13 cellular contexts compared by ENCODE assay signal in the genomic region with DNA sequence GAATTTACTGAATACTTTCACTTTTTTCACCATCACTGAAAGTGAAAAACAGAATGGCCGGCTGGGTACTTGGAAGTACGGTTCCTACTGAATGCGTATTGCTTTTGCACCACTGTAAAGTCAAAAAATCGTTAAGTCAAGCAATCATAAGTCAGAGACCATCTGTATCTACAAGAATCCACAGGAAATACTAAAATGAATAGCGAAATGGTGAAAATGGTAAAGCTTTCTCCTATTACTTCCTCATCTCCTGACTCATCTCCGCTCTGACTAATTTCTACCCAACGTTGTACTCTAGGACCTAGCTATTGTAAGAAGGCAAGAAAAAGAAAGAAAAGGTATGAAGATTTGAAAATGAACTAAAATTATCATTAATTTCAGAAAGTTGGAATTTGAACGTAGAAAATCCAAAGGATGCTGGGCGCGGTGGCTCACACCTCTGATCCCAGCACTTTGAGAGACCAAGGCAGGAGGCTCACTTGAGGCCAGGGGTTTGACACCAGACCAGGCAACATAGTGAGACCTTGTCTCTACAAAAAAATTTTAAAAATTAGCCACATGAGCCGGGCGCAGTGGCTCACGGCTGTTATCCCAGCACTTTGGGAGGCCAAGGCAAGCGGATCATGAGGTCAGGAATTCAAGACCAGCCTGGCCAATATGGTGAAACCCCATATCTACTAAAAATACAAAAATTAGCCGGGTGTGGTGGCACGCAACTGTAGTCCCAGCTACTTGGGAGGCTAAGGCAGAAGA. TPM values are rescaled to one million over a fixed set of nuclear protein-coding genes. Genes with fewer than 3 reads are reported as not detected.
A peak's percentile ranks its signal among the peaks of the same experiment; 100 is the strongest.
DNase-seq lines count a peak whose midpoint lies in the region; ATAC-seq, FAIRE-seq and TF ChIP-seq lines count a peak whose summit lies in the region.
"Had no signal": no experiment of that assay in that cellular context is flagged by ENCODE, and none has a peak within 500 bp of the region (broad histone marks: within the 10 kb centered on the region; RNA-seq: fewer than 3 reads in every experiment).

No MANE protein-coding gene starts in this region.

- TF ChIP-seq POLR2A in uterus (IDR thresholded peaks at IDR 0.05), result no peak

- no peaks in the 10 kb centered on the region for H3K9me3 ChIP-seq in CD4-positive, CD25-positive, alpha-beta regulatory T cell (ENCODE audit: control insufficient read depth in 2 of 2, low read length in 2 of 2)
- H3K9me3 ChIP-seq in SJSA1 (replicated peaks) (no peaks in the 10 kb centered on the region), uterus (no peaks in the 10 kb centered on the region)

- H3K36me3 ChIP-seq in CD4-positive, CD25-positive, alpha-beta regulatory T cell (ENCODE audit: control insufficient read depth, insufficient read depth, low read length), result no peaks in the 10 kb centered on the region
- H3K36me3 ChIP-seq in SJSA1, result no peaks in the 10 kb centered on the region
- H3K36me3 ChIP-seq in uterus, result no peaks in the 10 kb centered on the region

- peak overlapping the region; percentile 66 for H3K4me3 ChIP-seq in CD4-positive, CD25-positive, alpha-beta regulatory T cell (ENCODE audit: low read depth, low read length)
- no peak overlapping the region for H3K4me3 ChIP-seq in SJSA1
- no peak overlapping the region for H3K4me3 ChIP-seq in uterus

- peak in 1 of 3 donors; percentile 67 for DNase-seq in CD4-positive, CD25-positive, alpha-beta regulatory T cell
- DNase-seq in HCEC 1CT (peak; percentile 87), SJSA1 (ENCODE audit: low read depth in 1 of 2, low spot score in 2 of 2) (peak in 1 of 2 experiments; percentile 48), fibroblast of peridontal ligament (ENCODE audit: extremely low read depth) (peak; percentile 38), superior temporal gyrus (ENCODE audit: extremely low spot score) (no peak), D721Med (ENCODE audit: insufficient read length, low spot score) (no peak), uterus (no peak)
- no peak for DNase-seq in stimulated activated CD4-positive, alpha-beta T cell treated with anti-CD3 and anti-CD28 coated beads, Interleukin-1b, Interleukin-23, amount 100 ng/mL, for 48 hours
- DNase-seq: H7, naive B cell, NCI-H1048, SHP77 had no signal

- peaks cover 25% of the 10 kb centered on the region for H3K4me1 ChIP-seq in CD4-positive, CD25-positive, alpha-beta regulatory T cell (ENCODE audit: control insufficient read depth, insufficient read depth, low read length, poor library complexity, severe bottlenecking)
- peaks cover 67% of the 10 kb centered on the region for H3K4me1 ChIP-seq in SJSA1 (replicated peaks)
- no peaks in the 10 kb centered on the region for H3K4me1 ChIP-seq in uterus

- H3K9me3 Mint-ChIP-seq in CD4-positive, CD25-positive, alpha-beta regulatory T cell, result peaks cover 0 to 3% (median 0%) of the 10 kb centered on the region in 7 donors

- H3K27ac Mint-ChIP-seq in CD4-positive, CD25-positive, alpha-beta regulatory T cell, result peak overlapping the region in 1 of 3 donors; percentile 72

- H3K27me3 ChIP-seq in CD4-positive, CD25-positive, alpha-beta regulatory T cell (ENCODE audit: control insufficient read depth, insufficient read depth, low read length), result no peaks in the 10 kb centered on the region
- H3K27me3 ChIP-seq in SJSA1 (replicated peaks) (no peaks in the 10 kb centered on the region), uterus (no peaks in the 10 kb centered on the region)

- H3K27me3 Mint-ChIP-seq in CD4-positive, CD25-positive, alpha-beta regulatory T cell, result peaks cover 6% of the 10 kb centered on the region
- H3K27me3 Mint-ChIP-seq: naive B cell had no signal

- peaks cover 6% of the 10 kb centered on the region for H3K36me3 Mint-ChIP-seq in CD4-positive, CD25-positive, alpha-beta regulatory T cell
- H3K36me3 Mint-ChIP-seq: naive B cell had no signal

- ATAC-seq in CD4-positive, CD25-positive, alpha-beta regulatory T cell (ENCODE audit: low read depth in 2 of 2), result peak in 1 of 2 donors; percentile 20

- intact Hi-C loops in uterus (cut with DNase I; ENCODE audit: low total_unique reads), result no loop called here

- peaks cover 16 to 50% (median 36%) of the 10 kb centered on the region in 4 donors for H3K4me1 Mint-ChIP-seq in CD4-positive, CD25-positive, alpha-beta regulatory T cell

- no peak for FAIRE-seq in D721Med (lab: Jason Lieb, UNC)
- FAIRE-seq: G401.6 had no signal

- peak overlapping the region; percentile 47 for H3K27ac ChIP-seq in CD4-positive, CD25-positive, alpha-beta regulatory T cell (ENCODE audit: insufficient read depth, low read length, poor library complexity, severe bottlenecking)
- H3K27ac ChIP-seq in SJSA1, result peak overlapping the region; percentile 96
- no peak overlapping the region for H3K27ac ChIP-seq in uterus

- peak overlapping the region; percentile 2 to 86 (median 42) for H3K4me3 Mint-ChIP-seq in CD4-positive, CD25-positive, alpha-beta regulatory T cell

- TF ChIP-seq CTCF in D721Med (IDR thresholded peaks at IDR 0.05; ENCODE audit: insufficient read depth, missing control alignments), result no peak
- TF ChIP-seq CTCF in uterus (IDR thresholded peaks at IDR 0.05), result no peak

RNA-seq across cellular contexts. Expression of a gene that starts 5.3 kb away (rescaled TPM):
- 16.5 TPM for total RNA-seq in CD4-positive, CD25-positive, alpha-beta regulatory T cell
- 10 to 100 TPM; 12.8 to 16.7 (median 14.9) TPM for polyA plus RNA-seq in CD4-positive, CD25-positive, alpha-beta regulatory T cell
- 63.2 and 83.6 TPM in 2 replicates for total RNA-seq in SJSA1 (2014; rRNA removed; shearing (Covaris generic))
- total RNA-seq in uterus, result 10 to 100 TPM in 2 of 4 donors, 1 to 10 TPM in 2; 2.3 to 43.3 (median 10.3) TPM

RNA-seq across cellular contexts. Expression of a gene that starts 39.0 kb away (rescaled TPM):
- 94.5 TPM for total RNA-seq in CD4-positive, CD25-positive, alpha-beta regulatory T cell
- 10 to 100 TPM in 3 of 4 donors, 1 to 10 TPM in 1; 8.8 to 17.5 (median 14.6) TPM for polyA plus RNA-seq in CD4-positive, CD25-positive, alpha-beta regulatory T cell
- total RNA-seq in SJSA1 (2014; rRNA removed; shearing (Covaris generic)), result not detected in 2 replicates
- 1 to 10 TPM in 2 of 4 donors, not detected in 2; 1.7 to 3.7 TPM for total RNA-seq in uterus
- total RNA-seq: H7 had no signal

RNA-seq across cellular contexts. Expression of a gene that starts 40.6 kb away (rescaled TPM):
- 0.89 TPM for total RNA-seq in CD4-positive, CD25-positive, alpha-beta regulatory T cell
- 1 to 10 TPM in 1 of 4 donors, under 1 TPM in 2, not detected in 1; 0.32 to 1.1 (median 0.95) TPM for polyA plus RNA-seq in CD4-positive, CD25-positive, alpha-beta regulatory T cell
- 3.6 and 3.8 TPM in 2 replicates for total RNA-seq in SJSA1 (2014; rRNA removed; shearing (Covaris generic))
- total RNA-seq in uterus, result 10 to 100 TPM in 2 of 4 donors, 1 to 10 TPM in 1, not detected in 1; 1.3 to 11.1 (median 10.1) TPM

RNA-seq across cellular contexts. Expression of a gene that starts 48.0 kb away (rescaled TPM):
- total RNA-seq in CD4-positive, CD25-positive, alpha-beta regulatory T cell, result not detected
- polyA plus RNA-seq in CD4-positive, CD25-positive, alpha-beta regulatory T cell, result not detected
- 4.3 and 8.9 TPM in 2 replicates for total RNA-seq in SJSA1 (2014; rRNA removed; shearing (Covaris generic))
- 100 to 1,000 TPM in 1 of 4 donors, 10 to 100 TPM in 3; 44.9 to 175 (median 71.7) TPM for total RNA-seq in uterus

Comparison
In these comparisons a context has a peak if more than half of its experiments do, and no peak if none do; other contexts are left out.
1. DNase-seq: peak in HCEC 1CT (single experiment) and fibroblast of peridontal ligament (single experiment); none in superior temporal gyrus (single experiment), stimulated activated CD4-positive, alpha-beta T cell treated with anti-CD3 and anti-CD28 coated beads, Interleukin-1b, Interleukin-23, amount 100 ng/mL, for 48 hours (single experiment), D721Med (single experiment) and uterus (0 of 2).
2. H3K27ac ChIP-seq: peak in CD4-positive, CD25-positive, alpha-beta regulatory T cell (single experiment) and SJSA1 (single experiment); none in uterus (0 of 2).
3. RNA of a gene that starts 39.0 kb away (total RNA-seq): 94.5 TPM in CD4-positive, CD25-positive, alpha-beta regulatory T cell (single experiment); 1.7 to 3.7 TPM in uterus and not detected in SJSA1; every median in the first group is over 10 times any median in the second.